8 cellular contexts compared by ENCODE assay signal in genomic region chr11:33936745-33937612, GRCh38. TPM values are rescaled to one million over a fixed set of nuclear protein-coding genes. Genes with fewer than 3 reads are reported as not detected.
DNase-seq lines count a peak whose midpoint lies in the region; ATAC-seq and TF ChIP-seq lines count a peak whose summit lies in the region.

No MANE protein-coding gene starts in this region.

- H3K36me3 ChIP-seq in gastroesophageal sphincter, result no peaks in the 10 kb centered on the region
- no peaks in the 10 kb centered on the region for H3K36me3 ChIP-seq in psoas muscle (ENCODE audit: insufficient read depth in 1 of 2, low read depth in 1 of 2)

- no peak overlapping the region for H3K27ac Mint-ChIP-seq in activated naive CD8-positive, alpha-beta T cell treated with anti-CD3 and anti-CD28 coated beads, Interleukin-2, amount 50 U/mL, for 24 hours

- no peak for TF ChIP-seq POLR2A in gastroesophageal sphincter (IDR thresholded peaks at IDR 0.05)

- H3K9me3 ChIP-seq in gastroesophageal sphincter (peaks cover 0 to under 1% (median 0%) of the 10 kb centered on the region in 3 donors), psoas muscle (no peaks in the 10 kb centered on the region)

- H3K27me3 ChIP-seq in gastroesophageal sphincter (no peaks in the 10 kb centered on the region), psoas muscle (ENCODE audit: insufficient read depth in 3 of 3, low read length in 2 of 3) (no peaks in the 10 kb centered on the region)

- 7 to 40% methylated on average over 3 to 13 of the region's 14 CpGs for WGBS in gastroesophageal sphincter (ENCODE audit: low coverage in 1 of 2), 2 donors
- WGBS in psoas muscle, 3 donors, result 28 to 31% (median 30%) methylated on average over 14 of the region's 14 CpGs

- peak; percentile 64 for DNase-seq in EH (ENCODE audit: low read depth)
- DNase-seq in RPMI7951 (ENCODE audit: low read depth), result peak; percentile 79
- peak; percentile 63 to 82 for DNase-seq in psoas muscle
- no peak for DNase-seq in activated naive CD8-positive, alpha-beta T cell treated with anti-CD3 and anti-CD28 coated beads, Interleukin-2, amount 50 U/mL, for 24 hours
- DNase-seq in mesenteric fat pad (ENCODE audit: low spot score), result no peak

- H3K4me1 ChIP-seq in gastroesophageal sphincter (peaks cover 0 to 34% (median 3%) of the 10 kb centered on the region in 3 donors), psoas muscle (no peaks in the 10 kb centered on the region)

- H3K4me3 ChIP-seq in gastroesophageal sphincter (no peak overlapping the region), psoas muscle (no peak overlapping the region)

- H3K9me3 Mint-ChIP-seq in activated naive CD8-positive, alpha-beta T cell treated with anti-CD3 and anti-CD28 coated beads, Interleukin-2, amount 50 U/mL, for 24 hours, result peaks cover 15% of the 10 kb centered on the region

- H3K27ac ChIP-seq in gastroesophageal sphincter, result peak overlapping the region in 3 of 4 donors; percentile 7 to 66 (median 46)
- H3K27ac ChIP-seq in psoas muscle, result no peak overlapping the region

- no peak for TF ChIP-seq CTCF in gastroesophageal sphincter (IDR thresholded peaks at IDR 0.05)
- TF ChIP-seq CTCF in psoas muscle (IDR thresholded peaks at IDR 0.05), result no peak

- peaks cover 2% of the 10 kb centered on the region for H3K36me3 Mint-ChIP-seq in activated naive CD8-positive, alpha-beta T cell treated with anti-CD3 and anti-CD28 coated beads, Interleukin-2, amount 50 U/mL, for 24 hours (ENCODE audit: low read depth)

- no peaks in the 10 kb centered on the region for H3K4me1 Mint-ChIP-seq in activated naive CD8-positive, alpha-beta T cell treated with anti-CD3 and anti-CD28 coated beads, Interleukin-2, amount 50 U/mL, for 24 hours

- H3K27me3 Mint-ChIP-seq in activated naive CD8-positive, alpha-beta T cell treated with anti-CD3 and anti-CD28 coated beads, Interleukin-2, amount 50 U/mL, for 24 hours, result peaks cover 7% of the 10 kb centered on the region

- ATAC-seq in gastroesophageal sphincter (peak; percentile 71), psoas muscle (peak in 3 of 4 donors; percentile 52 to 71 (median 54)), HG02870 (IDR thresholded peaks at IDR 0.05; ENCODE audit: unreplicated experiment) (no peak), GM21528 (IDR thresholded peaks at IDR 0.05; ENCODE audit: low FRiP score, unreplicated experiment) (no peak)
- no peak for ATAC-seq in activated naive CD8-positive, alpha-beta T cell treated with anti-CD3 and anti-CD28 coated beads, Interleukin-2, amount 50 U/mL, for 24 hours

- no peak for TF ChIP-seq EP300 in gastroesophageal sphincter (IDR thresholded peaks at IDR 0.05)

- intact Hi-C loops in psoas muscle (cut with DNase I), result no loop called here

- H3K4me3 Mint-ChIP-seq in activated naive CD8-positive, alpha-beta T cell treated with anti-CD3 and anti-CD28 coated beads, Interleukin-2, amount 50 U/mL, for 24 hours, result no peak overlapping the region

RNA-seq across cellular contexts. Expression of gene LMO2, which starts 45.1 kb away (rescaled TPM):
- 0.12 and 0.59 TPM in 2 replicates for total RNA-seq in RPMI7951 (2014; rRNA removed; shearing (Covaris generic))
- total RNA-seq in gastroesophageal sphincter (10 to 100 TPM in 2 of 4 donors, 1 to 10 TPM in 2; 7.0 to 24.2 (median 14.8) TPM), psoas muscle (10 to 100 TPM; 11.1 to 47.1 (median 14.6) TPM), mesenteric fat pad (27.3 TPM)
- polyA plus RNA-seq in psoas muscle, result 10 to 100 TPM in 1 of 3 donors, 1 to 10 TPM in 2; 8.0 to 12.3 (median 9.5) TPM

Comparison
In these comparisons a context has a peak if more than half of its experiments do, and no peak if none do; other contexts are left out.
1. DNase-seq: peak in EH (single experiment), RPMI7951 (single experiment) and psoas muscle (2 of 2); none in activated naive CD8-positive, alpha-beta T cell treated with anti-CD3 and anti-CD28 coated beads, Interleukin-2, amount 50 U/mL, for 24 hours (single experiment) and mesenteric fat pad (single experiment).
2. ATAC-seq: peak in gastroesophageal sphincter (single experiment) and psoas muscle (3 of 4); none in activated naive CD8-positive, alpha-beta T cell treated with anti-CD3 and anti-CD28 coated beads, Interleukin-2, amount 50 U/mL, for 24 hours (single experiment), HG02870 (single experiment) and GM21528 (single experiment).